ENCODE assay signal across 10 cellular contexts in genomic region chr16:71210-71539, GRCh38. TPM values are rescaled to one million over a fixed set of nuclear protein-coding genes. Genes with fewer than 3 reads are reported as not detected.
DNase-seq lines count a peak whose midpoint lies in the region; ATAC-seq and TF ChIP-seq lines count a peak whose summit lies in the region.
"Had no signal": no experiment of that assay in that cellular context is flagged by ENCODE, and none has a peak within 500 bp of the region (broad histone marks: within the 10 kb centered on the region; RNA-seq: fewer than 3 reads in every experiment).

No MANE protein-coding gene starts in this region.

- peak overlapping the region; percentile 66 to 85 for H3K4me3 ChIP-seq in right atrium auricular region
- H3K4me3 ChIP-seq in neural progenitor cell: peak overlapping the region; percentile 60

- H3K36me3 Mint-ChIP-seq in neural progenitor cell: no peaks in the 10 kb centered on the region

- H3K4me2 ChIP-seq in neural progenitor cell: peak overlapping the region; percentile 82

- no peak overlapping the region for H3K9ac ChIP-seq in neural progenitor cell
- H3K9ac ChIP-seq: BLaER1 had no signal

- no peak overlapping the region for H3K27ac Mint-ChIP-seq in neural progenitor cell

- H3K27me3 ChIP-seq in right atrium auricular region (no peaks in the 10 kb centered on the region), neural progenitor cell (peaks cover 5% of the 10 kb centered on the region)

- ATAC-seq in Right ventricle myocardium inferior: no peak

- H3K79me2 ChIP-seq in neural progenitor cell (ENCODE audit: low read depth): no peaks in the 10 kb centered on the region

- H3K4me1 Mint-ChIP-seq in neural progenitor cell: peaks cover 55% of the 10 kb centered on the region

- DNase-seq in right atrium auricular region (ENCODE audit: low spot score) (no peak), Right ventricle myocardium inferior (ENCODE audit: missing footprints) (no peak), epithelial cell of prostate (ENCODE audit: low read depth, low spot score) (no peak), neural progenitor cell (ENCODE audit: low spot score) (no peak), T-helper 1 cell (no peak), anterior cingulate cortex (lab: John Stamatoyannopoulos, UW) (no peak), C1 segment of cervical spinal cord (lab: John Stamatoyannopoulos, UW) (no peak), COLO829 (ENCODE audit: low spot score) (no peak)
- DNase-seq: Kasumi-1 had no signal

- intact Hi-C loops in Right ventricle myocardium inferior (cut with DNase I): no loop called here

- H3K27ac ChIP-seq in right atrium auricular region: peak overlapping the region; percentile 90
- H3K27ac ChIP-seq in epithelial cell of prostate: peak overlapping the region; percentile 80
- no peak overlapping the region for H3K27ac ChIP-seq in neural progenitor cell
- H3K27ac ChIP-seq: BLaER1 had no signal

- H2AFZ ChIP-seq in neural progenitor cell (replicated peaks): no peak overlapping the region

- peaks cover 13% of the 10 kb centered on the region for H3K27me3 Mint-ChIP-seq in neural progenitor cell (ENCODE audit: insufficient read depth, low read depth)

- peak overlapping the region; percentile 91 for H3K4me3 Mint-ChIP-seq in neural progenitor cell

- H4K20me1 ChIP-seq in neural progenitor cell (ENCODE audit: low read depth): peaks cover 18% of the 10 kb centered on the region

- H3K9me3 Mint-ChIP-seq in neural progenitor cell: no peaks in the 10 kb centered on the region

- H3K9me3 ChIP-seq in right atrium auricular region (no peaks in the 10 kb centered on the region), neural progenitor cell (ENCODE audit: low read depth) (no peaks in the 10 kb centered on the region)
- H3K9me3 ChIP-seq: BLaER1 had no signal

- no peaks in the 10 kb centered on the region for H3K36me3 ChIP-seq in right atrium auricular region
- H3K36me3 ChIP-seq in neural progenitor cell: no peaks in the 10 kb centered on the region
- H3K36me3 ChIP-seq: BLaER1 had no signal

- H3K4me1 ChIP-seq in right atrium auricular region: peaks cover 0 to 95% of the 10 kb centered on the region in 2 donors
- H3K4me1 ChIP-seq in neural progenitor cell: peaks cover 39% of the 10 kb centered on the region

- TF ChIP-seq CTCF in right atrium auricular region (IDR thresholded peaks at IDR 0.05) (no peak), neural progenitor cell (IDR thresholded peaks at IDR 0.05) (no peak)

- peaks cover 23% of the 10 kb centered on the region for H3F3A ChIP-seq in neural progenitor cell (ENCODE audit: low read depth)

RNA-seq across cellular contexts. Expression of gene RHBDF1, which starts 1.3 kb away (rescaled TPM):
- 10 to 100 TPM; 12.0 to 25.4 TPM for total RNA-seq in right atrium auricular region
- 24.5 TPM for total RNA-seq in Right ventricle myocardium inferior
- total RNA-seq in neural progenitor cell (ENCODE audit: low replicate concordance): 11.0 and 24.4 TPM in 2 replicates

RNA-seq across cellular contexts. Expression of gene MPG, which starts 6.8 kb away (rescaled TPM):
- 10 to 100 TPM; 47.7 to 84.0 TPM for total RNA-seq in right atrium auricular region
- total RNA-seq in Right ventricle myocardium inferior: 37.2 TPM
- total RNA-seq in neural progenitor cell (ENCODE audit: low replicate concordance): 21.2 and 63.4 TPM in 2 replicates

RNA-seq across cellular contexts. Expression of gene SNRNP25, which starts 17.5 kb away (rescaled TPM):
- 10 to 100 TPM; 47.1 to 78.3 TPM for total RNA-seq in right atrium auricular region
- total RNA-seq in Right ventricle myocardium inferior: 80.7 TPM
- 43.6 and 49.8 TPM in 2 replicates for total RNA-seq in neural progenitor cell (ENCODE audit: low replicate concordance)

RNA-seq across cellular contexts. Expression of gene POLR3K, which starts 17.8 kb away (rescaled TPM):
- total RNA-seq in right atrium auricular region (1 to 10 TPM; 4.0 TPM), Right ventricle myocardium inferior (11.3 TPM), neural progenitor cell (ENCODE audit: low replicate concordance) (9.2 and 11.0 TPM in 2 replicates)
